In the genomic region with DNA sequence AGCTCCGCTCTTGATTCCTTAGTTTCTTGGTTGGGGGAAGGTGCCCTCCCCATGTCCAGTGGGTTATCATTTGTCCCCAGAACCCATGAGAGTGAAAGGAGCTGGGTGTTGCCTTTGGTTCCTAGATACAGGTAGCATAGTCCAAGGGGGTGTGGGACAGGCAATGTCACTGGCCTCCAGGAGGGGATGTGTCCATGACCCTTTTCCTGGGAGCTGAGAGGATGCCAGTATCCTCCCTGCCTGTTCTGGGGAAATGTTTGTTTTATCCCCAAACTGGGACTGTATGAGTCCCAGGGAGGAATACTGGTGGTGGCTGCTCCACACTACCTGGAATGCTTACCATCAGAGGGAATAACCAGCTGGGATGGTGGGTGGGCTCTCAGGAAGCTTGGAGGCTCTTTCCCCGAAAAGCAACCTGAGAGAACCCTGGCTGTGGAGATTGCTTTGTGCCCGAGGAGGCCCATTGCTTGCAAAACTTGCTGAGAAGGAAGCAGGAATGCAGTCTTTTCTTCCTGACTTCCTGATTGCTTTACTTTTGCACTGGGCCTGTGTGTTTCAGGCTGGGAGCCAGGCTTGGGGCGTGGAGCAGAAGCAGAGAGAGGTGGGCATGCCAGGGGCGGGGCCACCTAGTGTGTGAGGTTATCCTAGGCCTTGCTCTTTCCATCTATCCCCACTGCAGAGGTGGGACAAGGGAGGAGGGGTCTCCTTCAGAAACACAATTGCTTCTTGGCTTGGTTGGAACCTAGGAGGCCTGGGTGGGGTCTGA, we compare ENCODE assay signal across 1 cellular context.
TF ChIP-seq lines count a peak whose summit lies in the region.

No MANE protein-coding gene starts in this region.

TF ChIP-seq in H1, 55 proteins besides CTCF, POLR2A, EP300 and RAD21:
- TF ChIP-seq TEAD4 (IDR thresholded peaks at IDR 0.05; ENCODE audit: low read depth, low read length) (no peak), NRF1 (IDR thresholded peaks at IDR 0.05; ENCODE audit: low read depth, low read length) (no peak), NANOG (IDR thresholded peaks at IDR 0.05; ENCODE audit: insufficient read depth, low read depth, low read length, poor library complexity, severe bottlenecking) (no peak)
